In genomic region chr5:41747291-41747690, GRCh38 we compare ENCODE assay signal across 14 cellular contexts.
DNase-seq lines count a peak whose midpoint lies in the region; ATAC-seq and TF ChIP-seq lines count a peak whose summit lies in the region.
"Had no signal": no experiment of that assay in that cellular context is flagged by ENCODE, and none has a peak within 500 bp of the region (broad histone marks: within the 10 kb centered on the region; RNA-seq: fewer than 3 reads in every experiment).

No MANE protein-coding gene starts in this region.

- no peaks in the 10 kb centered on the region for H3K9me3 ChIP-seq in upper lobe of left lung
- H3K9me3 ChIP-seq: mucosa of descending colon, psoas muscle had no signal

- TF ChIP-seq CTCF in dorsolateral prefrontal cortex (IDR thresholded peaks at IDR 0.05 in 54 of 56, conservative IDR thresholded peaks at IDR 0.05 in 2 of 56; ENCODE audit: low read depth in 1 of 56, partially characterized antibody in 56 of 56): no peak
- TF ChIP-seq CTCF in retinal pigment epithelial cell (conservative IDR thresholded peaks at IDR 0.05; ENCODE audit: low read depth, low read length): no peak
- no peak for TF ChIP-seq CTCF in upper lobe of left lung (IDR thresholded peaks at IDR 0.05)

- H3K27me3 ChIP-seq in dorsolateral prefrontal cortex (no peaks in the 10 kb centered on the region), upper lobe of left lung (no peaks in the 10 kb centered on the region)

- DNase-seq in DMS79 treated with DMSO at 0.1 percent for 48 hours (lab: John Stamatoyannopoulos, UW): peak; percentile 12
- DNase-seq in DMS79 (lab: John Stamatoyannopoulos, UW): no peak
- peak; percentile 43 for DNase-seq in OCI-M1 (lab: John Stamatoyannopoulos, UW)
- no peak for DNase-seq in dorsolateral prefrontal cortex
- DNase-seq in retinal pigment epithelial cell (ENCODE audit: low read depth): peak; percentile 39
- no peak for DNase-seq in HuH-7 (ENCODE audit: low spot score)
- no peak for DNase-seq in upper lobe of left lung
- DNase-seq in NCI-H526 treated with DMSO at 0.1 percent for 48 hours (lab: John Stamatoyannopoulos, UW): no peak
- DNase-seq: DMS153; effector memory CD4-positive, alpha-beta T cell; NCI-H1092; psoas muscle had no signal

- 38 to 45% methylated on average over 1 of the region's 1 CpG for WGBS in upper lobe of left lung, 2 donors

- no peak overlapping the region for H3K4me3 ChIP-seq in dorsolateral prefrontal cortex
- no peak overlapping the region for H3K4me3 ChIP-seq in retinal pigment epithelial cell (ENCODE audit: low read length)
- no peak overlapping the region for H3K4me3 ChIP-seq in upper lobe of left lung
- H3K4me3 ChIP-seq: mucosa of descending colon, psoas muscle had no signal

- ATAC-seq in upper lobe of left lung (ENCODE audit: low FRiP score in 2 of 2): no peak
- ATAC-seq: mucosa of descending colon, Panc1, psoas muscle had no signal

- intact Hi-C loops in dorsolateral prefrontal cortex (cut with DNase I): no loop called here

- no peaks in the 10 kb centered on the region for H3K36me3 ChIP-seq in upper lobe of left lung

- TF ChIP-seq EP300 in upper lobe of left lung (IDR thresholded peaks at IDR 0.05): no peak

- no peak for TF ChIP-seq POLR2A in upper lobe of left lung (IDR thresholded peaks at IDR 0.05)

- peak overlapping the region in 30 of 59 donors; percentile 1 to 79 (median 37) for H3K27ac ChIP-seq in dorsolateral prefrontal cortex
- H3K27ac ChIP-seq in upper lobe of left lung: no peak overlapping the region
- H3K27ac ChIP-seq: psoas muscle had no signal

- no peaks in the 10 kb centered on the region for H3K4me1 ChIP-seq in upper lobe of left lung
- H3K4me1 ChIP-seq: psoas muscle had no signal

Comparison
In these comparisons a context has a peak if more than half of its experiments do, and no peak if none do; other contexts are left out.
1. DNase-seq: peak in DMS79 treated with DMSO at 0.1 percent for 48 hours (single experiment), OCI-M1 (single experiment) and retinal pigment epithelial cell (single experiment); none in DMS79 (single experiment), dorsolateral prefrontal cortex (0 of 10), HuH-7 (single experiment), upper lobe of left lung (0 of 2) and NCI-H526 treated with DMSO at 0.1 percent for 48 hours (single experiment).
2. H3K27ac ChIP-seq: peak in dorsolateral prefrontal cortex (30 of 59); none in upper lobe of left lung (0 of 4).